8 cellular contexts compared by ENCODE assay signal in genomic region chr19:58559275-58560006, GRCh38. TPM values are rescaled to one million over a fixed set of nuclear protein-coding genes. Genes with fewer than 3 reads are reported as not detected.
DNase-seq lines count a peak whose midpoint lies in the region; ATAC-seq lines count a peak whose summit lies in the region.

No MANE protein-coding gene starts in this region.

- DNase-seq in ELR (ENCODE audit: low read depth) (peak; percentile 89), lung microvascular endothelial cell (ENCODE audit: low read depth in 2 of 2) (peak; percentile 87 to 93), anterior cingulate cortex (lab: John Stamatoyannopoulos, UW) (no peak)
- DNase-seq in activated CD4-positive, CD25-positive, alpha-beta regulatory T cell treated with anti-CD3 and anti-CD28 coated beads, Interleukin-2, amount 50 U/mL, for 72 hours, result peak; percentile 75
- DNase-seq in effector CD4-positive, alpha-beta T cell, result peak; percentile 25
- peak; percentile 76 to 82 for DNase-seq in stimulated activated CD8-positive, alpha-beta memory T cell treated with anti-CD3 and anti-CD28 coated beads, Interleukin-2, amount 100 ng/mL, for 48 hours (ENCODE audit: low read depth in 2 of 2)

- ATAC-seq in HG02973 (IDR thresholded peaks at IDR 0.05; ENCODE audit: unreplicated experiment), result peak; percentile 16
- ATAC-seq in GM18873 (IDR thresholded peaks at IDR 0.05; ENCODE audit: low FRiP score, unreplicated experiment), result no peak

RNA-seq across cellular contexts. Expression of gene UBE2M, which starts 1.0 kb away (rescaled TPM):
- total RNA-seq in lung microvascular endothelial cell, result 50.1 and 66.7 TPM in 2 replicates

RNA-seq across cellular contexts. Expression of gene CHMP2A, which starts 4.5 kb away (rescaled TPM):
- total RNA-seq in lung microvascular endothelial cell, result 86.1 and 93.5 TPM in 2 replicates

RNA-seq across cellular contexts. Expression of gene MZF1, which starts 13.7 kb away (rescaled TPM):
- 5.4 and 7.5 TPM in 2 replicates for total RNA-seq in lung microvascular endothelial cell

RNA-seq across cellular contexts. Expression of gene TRIM28, which starts 15.6 kb away (rescaled TPM):
- total RNA-seq in lung microvascular endothelial cell, result 275 and 278 TPM in 2 replicates

RNA-seq across cellular contexts. Expression of gene ZBTB45, which starts 39.8 kb away (rescaled TPM):
- 3.7 and 5.0 TPM in 2 replicates for total RNA-seq in lung microvascular endothelial cell

Comparison
In these comparisons a context has a peak if more than half of its experiments do, and no peak if none do; other contexts are left out.
1. DNase-seq: peak in ELR (single experiment), activated CD4-positive, CD25-positive, alpha-beta regulatory T cell treated with anti-CD3 and anti-CD28 coated beads, Interleukin-2, amount 50 U/mL, for 72 hours (single experiment), effector CD4-positive, alpha-beta T cell (single experiment), lung microvascular endothelial cell (2 of 2) and stimulated activated CD8-positive, alpha-beta memory T cell treated with anti-CD3 and anti-CD28 coated beads, Interleukin-2, amount 100 ng/mL, for 48 hours (2 of 2); none in anterior cingulate cortex (0 of 58).